ENCODE assay signal across 10 cellular contexts in the genomic region with DNA sequence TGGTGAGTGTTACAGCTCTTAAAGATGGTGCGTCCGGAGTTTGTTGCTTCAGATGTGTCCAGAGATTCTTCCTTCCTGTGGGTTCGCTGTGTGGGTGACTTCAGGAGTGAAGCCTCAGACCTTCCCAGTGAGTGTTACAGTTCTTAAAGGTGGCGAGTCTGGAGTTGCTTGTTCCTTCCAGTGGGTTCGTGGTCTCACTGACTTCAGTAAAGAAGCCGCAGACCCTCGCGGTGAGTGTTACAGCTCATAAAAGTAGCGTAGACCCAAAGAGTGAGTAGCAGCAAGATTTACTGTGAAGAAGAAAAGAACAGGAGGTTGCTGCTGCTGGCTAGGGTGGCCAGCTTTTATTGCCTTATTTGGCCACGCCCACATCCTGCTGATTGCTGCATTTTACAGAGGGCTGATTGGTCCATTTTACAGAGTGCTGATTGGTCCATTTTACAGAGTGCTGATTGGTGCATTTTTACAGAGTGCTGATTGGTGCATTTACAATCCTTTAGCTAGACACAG. TPM values are rescaled to one million over a fixed set of nuclear protein-coding genes. Genes with fewer than 3 reads are reported as not detected.
DNase-seq lines count a peak whose midpoint lies in the region; ATAC-seq and TF ChIP-seq lines count a peak whose summit lies in the region.
"Had no signal": no experiment of that assay in that cellular context is flagged by ENCODE, and none has a peak within 500 bp of the region (broad histone marks: within the 10 kb centered on the region; RNA-seq: fewer than 3 reads in every experiment).

No MANE protein-coding gene starts in this region.

- H3K36me3 Mint-ChIP-seq in CD4-positive, alpha-beta T cell (ENCODE audit: low read depth) = no peaks in the 10 kb centered on the region
- 0 out of 2 replicates have a peak, but pooled peaks cover 5% of the 10 kb centered on the region for H3K36me3 Mint-ChIP-seq in WTC11

- peak; percentile 60 for ATAC-seq in CD4-positive, alpha-beta T cell (ENCODE audit: poor library complexity)
- no peak for ATAC-seq in WTC11
- no peak for ATAC-seq in aorta (ENCODE audit: low FRiP score)
- no peak for ATAC-seq in HG03095 (IDR thresholded peaks at IDR 0.05; ENCODE audit: unreplicated experiment)

- intact Hi-C loops in CD4-positive, alpha-beta T cell (cut with DNase I, micrococcal nuclease) = no loop called here
- intact Hi-C loops in aorta (cut with DNase I) = loop anchor here in 1 of 2 donors (10.0 kb wide), 1 partner anchor 47 kb away; no protein-coding TSS in a partner anchor

- CTCF ChIA-PET in CD4-positive, alpha-beta T cell (lab: Charles Lee) = no interaction called here
- CTCF ChIA-PET in WTC11 (lab: Charles Lee) = no interaction called here

- peaks cover 3% of the 10 kb centered on the region for H3K27me3 Mint-ChIP-seq in CD4-positive, alpha-beta T cell
- H3K27me3 Mint-ChIP-seq in WTC11 (ENCODE audit: low read depth) = no peaks in the 10 kb centered on the region

- POLR2A ChIA-PET in CD4-positive, alpha-beta T cell (lab: Charles Lee) = interaction anchor here (0.6 kb wide), 1 partner anchor 47 kb away, joined by 4 read pairs; no protein-coding TSS in a partner anchor
- POLR2A ChIA-PET in WTC11 (lab: Charles Lee) = no interaction called here

- peaks cover 9% of the 10 kb centered on the region for H3K4me1 Mint-ChIP-seq in CD4-positive, alpha-beta T cell (ENCODE audit: low read depth)
- H3K4me1 Mint-ChIP-seq in WTC11 = peaks cover 12% of the 10 kb centered on the region

- H3K4me1 ChIP-seq in aorta (ENCODE audit: control insufficient read depth in 1 of 2, insufficient read depth in 2 of 2, low read length in 2 of 2) = no peaks in the 10 kb centered on the region

- H3K9me3 Mint-ChIP-seq in CD4-positive, alpha-beta T cell = peaks cover 3% of the 10 kb centered on the region
- peaks cover 18% of the 10 kb centered on the region for H3K9me3 Mint-ChIP-seq in WTC11

- H3K4me3 ChIP-seq in aorta (ENCODE audit: low read length in 2 of 2) = no peak overlapping the region
- H3K4me3 ChIP-seq: sigmoid colon had no signal

- TF ChIP-seq CTCF in CD4-positive, alpha-beta T cell (IDR thresholded peaks at IDR 0.05) = no peak
- no peak for TF ChIP-seq CTCF in WTC11 (IDR thresholded peaks at IDR 0.05)

- peak overlapping the region; percentile 3 for H3K27ac Mint-ChIP-seq in CD4-positive, alpha-beta T cell
- H3K27ac Mint-ChIP-seq in WTC11 = no peak overlapping the region

- no peaks in the 10 kb centered on the region for H3K36me3 ChIP-seq in aorta (ENCODE audit: control insufficient read depth in 1 of 2, insufficient read depth in 2 of 2, low read length in 1 of 2)
- H3K36me3 ChIP-seq: sigmoid colon had no signal

- H3K9me3 ChIP-seq in CD4-positive, alpha-beta T cell (ENCODE audit: control insufficient read depth, low read length) = no peaks in the 10 kb centered on the region
- H3K9me3 ChIP-seq in aorta (ENCODE audit: control insufficient read depth, low read length) = no peaks in the 10 kb centered on the region
- H3K9me3 ChIP-seq: sigmoid colon had no signal

- H3K4me3 Mint-ChIP-seq in CD4-positive, alpha-beta T cell = peak overlapping the region; percentile 70
- no peak overlapping the region for H3K4me3 Mint-ChIP-seq in WTC11

- H3K27ac ChIP-seq in CD4-positive, alpha-beta T cell (ENCODE audit: low read depth, low read length) = no peak overlapping the region
- H3K27ac ChIP-seq in aorta (ENCODE audit: low read depth in 1 of 2, low read length in 2 of 2) = no peak overlapping the region
- H3K27ac ChIP-seq: sigmoid colon had no signal

- no peaks in the 10 kb centered on the region for H3K27me3 ChIP-seq in CD4-positive, alpha-beta T cell (ENCODE audit: control insufficient read depth, insufficient read depth, low read length)
- no peaks in the 10 kb centered on the region for H3K27me3 ChIP-seq in aorta (ENCODE audit: control insufficient read depth in 1 of 2, insufficient read depth in 2 of 2, low read length in 1 of 2)
- H3K27me3 ChIP-seq: sigmoid colon had no signal

- peak in 5 of 10 experiments; percentile 0 to 22 (median 12) for DNase-seq in CD4-positive, alpha-beta T cell
- no peak for DNase-seq in WTC11 (ENCODE audit: low spot score)
- peak; percentile 28 for DNase-seq in activated naive CD4-positive, alpha-beta T cell treated with Interleukin-2 at 50 U/mL for 16 hours
- DNase-seq in stimulated activated CD4-positive, alpha-beta T cell treated with anti-CD3 and anti-CD28 coated beads, Interleukin-15, amount 100 ng/mL, for 48 hours (ENCODE audit: low read depth in 2 of 2) = peak; percentile 5 to 44
- DNase-seq in iPS-NIHi11 (ENCODE audit: low spot score) = no peak
- no peak for DNase-seq in aorta
- DNase-seq in NCI-H2171 (lab: John Stamatoyannopoulos, UW) = no peak
- DNase-seq: NCI-H226, sigmoid colon had no signal

- WGBS in aorta, 2 donors = 92 to 93% methylated on average over 10 of the region's 10 CpGs

TF ChIP-seq in WTC11, 78 proteins besides CTCF, POLR2A, EP300 and RAD21:
- TF ChIP-seq RORB (CRISPR knock-in tag; IDR thresholded peaks at IDR 0.05) (no peak), GTF2I (CRISPR knock-in tag; conservative IDR thresholded peaks at IDR 0.05) (no peak), NFYB (CRISPR knock-in tag; conservative IDR thresholded peaks at IDR 0.05; ENCODE audit: low read depth) (0 out of 2 replicates have a peak, but pooled peaks have one; percentile 21), SP1 (CRISPR knock-in tag; conservative IDR thresholded peaks at IDR 0.05) (no peak), SOX15 (CRISPR knock-in tag; IDR thresholded peaks at IDR 0.05) (no peak), CREB1 (CRISPR knock-in tag; IDR thresholded peaks at IDR 0.05) (no peak)
- TF ChIP-seq, protein P1, sequence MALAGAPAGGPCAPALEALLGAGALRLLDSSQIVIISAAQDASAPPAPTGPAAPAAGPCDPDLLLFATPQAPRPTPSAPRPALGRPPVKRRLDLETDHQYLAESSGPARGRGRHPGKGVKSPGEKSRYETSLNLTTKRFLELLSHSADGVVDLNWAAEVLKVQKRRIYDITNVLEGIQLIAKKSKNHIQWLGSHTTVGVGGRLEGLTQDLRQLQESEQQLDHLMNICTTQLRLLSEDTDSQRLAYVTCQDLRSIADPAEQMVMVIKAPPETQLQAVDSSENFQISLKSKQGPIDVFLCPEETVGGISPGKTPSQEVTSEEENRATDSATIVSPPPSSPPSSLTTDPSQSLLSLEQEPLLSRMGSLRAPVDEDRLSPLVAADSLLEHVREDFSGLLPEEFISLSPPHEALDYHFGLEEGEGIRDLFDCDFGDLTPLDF (CRISPR knock-in tag; IDR thresholded peaks at IDR 0.05) = no peak
- TF ChIP-seq, protein P2, sequence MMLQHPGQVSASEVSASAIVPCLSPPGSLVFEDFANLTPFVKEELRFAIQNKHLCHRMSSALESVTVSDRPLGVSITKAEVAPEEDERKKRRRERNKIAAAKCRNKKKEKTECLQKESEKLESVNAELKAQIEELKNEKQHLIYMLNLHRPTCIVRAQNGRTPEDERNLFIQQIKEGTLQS (CRISPR knock-in tag; conservative IDR thresholded peaks at IDR 0.05) = no peak

RNA-seq across cellular contexts. Expression of a gene that starts 34.0 kb away (rescaled TPM):
- 100 to 1,000 TPM; 156 to 166 TPM for total RNA-seq in CD4-positive, alpha-beta T cell
- 171 to 204 TPM (median 172 TPM) in 3 replicates for total RNA-seq in WTC11 (2021)
- total RNA-seq in aorta = 100 to 1,000 TPM; 322 to 540 TPM
- 100 to 1,000 TPM in 1 of 2 donors, 10 to 100 TPM in 1; 84.9 to 113 TPM for polyA plus RNA-seq in aorta

Comparison
In these comparisons a context has a peak if more than half of its experiments do, and no peak if none do; other contexts are left out.
1. DNase-seq: peak in activated naive CD4-positive, alpha-beta T cell treated with Interleukin-2 at 50 U/mL for 16 hours (single experiment) and stimulated activated CD4-positive, alpha-beta T cell treated with anti-CD3 and anti-CD28 coated beads, Interleukin-15, amount 100 ng/mL, for 48 hours (2 of 2); none in WTC11 (single experiment), iPS-NIHi11 (single experiment), aorta (0 of 2) and NCI-H2171 (single experiment).